14 cellular contexts compared by ENCODE assay signal in the genomic region with DNA sequence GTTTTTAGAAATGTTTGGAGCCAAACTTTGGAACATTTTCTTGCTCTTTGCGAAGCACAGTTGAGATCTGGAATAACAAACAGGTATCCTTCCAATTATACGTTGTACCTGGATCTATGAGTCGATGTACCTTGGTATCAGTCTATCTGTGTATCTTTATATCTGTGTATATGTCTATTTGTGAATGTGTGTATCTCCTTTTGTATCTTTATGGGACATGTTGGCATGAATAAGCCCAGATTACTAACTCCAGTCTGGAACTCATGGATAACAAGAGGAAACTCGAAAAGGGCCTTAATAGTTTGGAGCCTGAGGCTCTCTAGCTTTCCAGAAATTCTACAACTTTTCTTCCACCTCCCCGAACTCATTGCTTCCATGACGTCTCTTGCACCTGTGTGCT.
DNase-seq lines count a peak whose midpoint lies in the region; ATAC-seq and TF ChIP-seq lines count a peak whose summit lies in the region.
"Had no signal": no experiment of that assay in that cellular context is flagged by ENCODE, and none has a peak within 500 bp of the region (broad histone marks: within the 10 kb centered on the region; RNA-seq: fewer than 3 reads in every experiment).

No MANE protein-coding gene starts in this region.

- DNase-seq in GM23338 (ENCODE audit: low spot score) (no peak), breast epithelium (ENCODE audit: low spot score in 2 of 2) (no peak), smooth muscle cell (lab: John Stamatoyannopoulos, UW; ENCODE audit: unreplicated experiment) (no peak), psoas muscle (no peak), KBM-7 (no peak), caudate nucleus (lab: John Stamatoyannopoulos, UW) (no peak), ovary (no peak)
- DNase-seq: ACHN; CD4-positive, alpha-beta T cell; GF-D8; H7; IMR-90 had no signal

- H3K4me1 ChIP-seq in GM23338 (ENCODE audit: insufficient read depth), result no peaks in the 10 kb centered on the region
- peaks cover 0 to 5% of the 10 kb centered on the region in 2 donors for H3K4me1 ChIP-seq in breast epithelium
- no peaks in the 10 kb centered on the region for H3K4me1 ChIP-seq in smooth muscle cell (ENCODE audit: low read depth)
- no peaks in the 10 kb centered on the region for H3K4me1 ChIP-seq in psoas muscle
- no peaks in the 10 kb centered on the region for H3K4me1 ChIP-seq in ovary (ENCODE audit: insufficient read depth)

- H3K9me3 Mint-ChIP-seq in GM23338, result peaks cover 2% of the 10 kb centered on the region; the same call in 1 of the 3 replicates
- H3K9me3 Mint-ChIP-seq: CD4-positive, alpha-beta T cell had no signal

- H3K27ac Mint-ChIP-seq in GM23338, result no peak overlapping the region
- H3K27ac Mint-ChIP-seq: CD4-positive, alpha-beta T cell had no signal

- no peak overlapping the region for H3K4me3 Mint-ChIP-seq in GM23338
- H3K4me3 Mint-ChIP-seq: CD4-positive, alpha-beta T cell had no signal

- H3K36me3 Mint-ChIP-seq in GM23338 (ENCODE audit: low read depth), result no peaks in the 10 kb centered on the region

- H3K79me2 ChIP-seq in GM23338 (replicated peaks; ENCODE audit: insufficient read depth) (no peaks in the 10 kb centered on the region), smooth muscle cell (ENCODE audit: low read depth) (no peaks in the 10 kb centered on the region)

- WGBS in smooth muscle cell (ENCODE audit: low lambda C conversion rate), result 86% methylated on average over 6 of the region's 6 CpGs
- WGBS in psoas muscle, 3 donors, result 86 to 89% (median 89%) methylated on average over 6 of the region's 6 CpGs
- WGBS in ovary, 3 donors, result 87 to 93% (median 90%) methylated on average over 6 of the region's 6 CpGs

- H3K27me3 Mint-ChIP-seq in GM23338 (ENCODE audit: insufficient read depth, low read depth, poor library complexity), result no peaks in the 10 kb centered on the region
- H3K27me3 Mint-ChIP-seq: CD4-positive, alpha-beta T cell had no signal

- H3K27me3 ChIP-seq in GM23338 (ENCODE audit: insufficient read depth) (no peaks in the 10 kb centered on the region), breast epithelium (no peaks in the 10 kb centered on the region), smooth muscle cell (ENCODE audit: low read depth) (no peaks in the 10 kb centered on the region), psoas muscle (ENCODE audit: insufficient read depth in 3 of 3, low read length in 2 of 3) (no peaks in the 10 kb centered on the region), ovary (no peaks in the 10 kb centered on the region)
- H3K27me3 ChIP-seq: BLaER1 treated with 17β-estradiol and CSF1 and Interleukin-3, amounts not matched to agents 10 nM and 100 nM had no signal

- peaks cover 0 to 7% of the 10 kb centered on the region in 2 donors for H3K9me3 ChIP-seq in breast epithelium
- no peaks in the 10 kb centered on the region for H3K9me3 ChIP-seq in smooth muscle cell (replicated peaks; ENCODE audit: low read depth)
- no peaks in the 10 kb centered on the region for H3K9me3 ChIP-seq in psoas muscle
- H3K9me3 ChIP-seq in ovary, result no peaks in the 10 kb centered on the region

- H3K4me2 ChIP-seq in GM23338 (no peak overlapping the region), smooth muscle cell (peak overlapping the region; percentile 0)

- H3K36me3 ChIP-seq in GM23338 (ENCODE audit: insufficient read depth) (no peaks in the 10 kb centered on the region), breast epithelium (no peaks in the 10 kb centered on the region), smooth muscle cell (ENCODE audit: low read depth) (no peaks in the 10 kb centered on the region), psoas muscle (ENCODE audit: insufficient read depth in 1 of 2, low read depth in 1 of 2) (no peaks in the 10 kb centered on the region), ovary (no peaks in the 10 kb centered on the region)
- H3K36me3 ChIP-seq: BLaER1 treated with 17β-estradiol and CSF1 and Interleukin-3, amounts not matched to agents 10 nM and 100 nM had no signal

- peak overlapping the region; percentile 5; the same call in 1 of the 2 replicates for H3K27ac ChIP-seq in 22Rv1
- H3K27ac ChIP-seq in GM23338 (ENCODE audit: low read depth), result no peak overlapping the region
- H3K27ac ChIP-seq in breast epithelium, result peak overlapping the region; percentile 70 to 72
- H3K27ac ChIP-seq in smooth muscle cell (ENCODE audit: low read depth), result peak overlapping the region; percentile 31
- no peak overlapping the region for H3K27ac ChIP-seq in psoas muscle
- H3K27ac ChIP-seq in caudate nucleus (ENCODE audit: low read depth, low read length), result no peak overlapping the region
- H3K27ac ChIP-seq in ovary, result no peak overlapping the region
- H3K27ac ChIP-seq: BLaER1 treated with 17β-estradiol and CSF1 and Interleukin-3, amounts not matched to agents 10 nM and 100 nM had no signal

- H3K4me1 Mint-ChIP-seq in GM23338, result no peaks in the 10 kb centered on the region

- no peaks in the 10 kb centered on the region for H3K9me2 ChIP-seq in GM23338 (ENCODE audit: insufficient read depth)

- ATAC-seq in GM23338, result no peak
- ATAC-seq in psoas muscle, result no peak

- no peak overlapping the region for H3K9ac ChIP-seq in smooth muscle cell (ENCODE audit: low read depth)
- H3K9ac ChIP-seq: BLaER1 treated with 17β-estradiol and CSF1 and Interleukin-3, amounts not matched to agents 10 nM and 100 nM had no signal

- no peak for TF ChIP-seq EP300 in ovary (IDR thresholded peaks at IDR 0.05)

- H2AFZ ChIP-seq in GM23338 (peak overlapping the region; percentile 0; the same call in 1 of the 2 replicates), smooth muscle cell (ENCODE audit: low read depth) (no peak overlapping the region)

- H4K20me1 ChIP-seq in GM23338 (replicated peaks; ENCODE audit: insufficient read depth) (no peaks in the 10 kb centered on the region), smooth muscle cell (ENCODE audit: low read depth) (no peaks in the 10 kb centered on the region)
- H4K20me1 ChIP-seq: BLaER1 treated with 17β-estradiol and CSF1 and Interleukin-3, amounts not matched to agents 10 nM and 100 nM had no signal

- intact Hi-C loops in breast epithelium (cut with DNase I; ENCODE audit: low total_unique reads), result no loop called here
- intact Hi-C loops in psoas muscle (cut with DNase I), result no loop called here
- intact Hi-C loops in ovary (cut with DNase I), result no loop called here

- in situ Hi-C loops in KBM-7 (cut with MboI; ENCODE audit: low pct_unique_long_range_greater_than_20kb, low sequenced_read_pairs), result no loop called here

- no peak for TF ChIP-seq CTCF in 22Rv1 (IDR thresholded peaks at IDR 0.05)
- no peak for TF ChIP-seq CTCF in GM23338 (conservative IDR thresholded peaks at IDR 0.05; ENCODE audit: low read depth in 2 of 2)
- TF ChIP-seq CTCF in breast epithelium (IDR thresholded peaks at IDR 0.05), result no peak
- no peak for TF ChIP-seq CTCF in smooth muscle cell (IDR thresholded peaks at IDR 0.05; ENCODE audit: borderline replicate concordance, insufficient read depth, poor library complexity, severe bottlenecking)
- no peak for TF ChIP-seq CTCF in psoas muscle (IDR thresholded peaks at IDR 0.05)
- no peak for TF ChIP-seq CTCF in ovary (IDR thresholded peaks at IDR 0.05)

- H3K4me3 ChIP-seq in GM23338 (no peak overlapping the region), breast epithelium (no peak overlapping the region), smooth muscle cell (no peak overlapping the region), psoas muscle (no peak overlapping the region), ovary (no peak overlapping the region)
- H3K4me3 ChIP-seq: BLaER1 treated with 17β-estradiol and CSF1 and Interleukin-3, amounts not matched to agents 10 nM and 100 nM had no signal

- H3F3A ChIP-seq in GM23338 (replicated peaks; ENCODE audit: low read depth) (no peaks in the 10 kb centered on the region), smooth muscle cell (ENCODE audit: low read depth) (no peaks in the 10 kb centered on the region)

- TF ChIP-seq POLR2A in breast epithelium (IDR thresholded peaks at IDR 0.05), result no peak
- no peak for TF ChIP-seq POLR2A in ovary (IDR thresholded peaks at IDR 0.05)

Comparison
In these comparisons a context has a peak if more than half of its experiments do, and no peak if none do; other contexts are left out.
1. H3K27ac ChIP-seq: peak in 22Rv1 (single experiment), breast epithelium (2 of 2) and smooth muscle cell (single experiment); none in GM23338 (single experiment), psoas muscle (single experiment), caudate nucleus (single experiment) and ovary (0 of 2).